In genomic region chr15:90650117-90650955, GRCh38 we compare ENCODE assay signal across 1 cellular context.
TF ChIP-seq lines count a peak whose summit lies in the region.

No MANE protein-coding gene starts in this region.

TF ChIP-seq in K562, 482 proteins besides CTCF, POLR2A, EP300 and RAD21 (continued from another document):
- TF ChIP-seq, protein P1, sequence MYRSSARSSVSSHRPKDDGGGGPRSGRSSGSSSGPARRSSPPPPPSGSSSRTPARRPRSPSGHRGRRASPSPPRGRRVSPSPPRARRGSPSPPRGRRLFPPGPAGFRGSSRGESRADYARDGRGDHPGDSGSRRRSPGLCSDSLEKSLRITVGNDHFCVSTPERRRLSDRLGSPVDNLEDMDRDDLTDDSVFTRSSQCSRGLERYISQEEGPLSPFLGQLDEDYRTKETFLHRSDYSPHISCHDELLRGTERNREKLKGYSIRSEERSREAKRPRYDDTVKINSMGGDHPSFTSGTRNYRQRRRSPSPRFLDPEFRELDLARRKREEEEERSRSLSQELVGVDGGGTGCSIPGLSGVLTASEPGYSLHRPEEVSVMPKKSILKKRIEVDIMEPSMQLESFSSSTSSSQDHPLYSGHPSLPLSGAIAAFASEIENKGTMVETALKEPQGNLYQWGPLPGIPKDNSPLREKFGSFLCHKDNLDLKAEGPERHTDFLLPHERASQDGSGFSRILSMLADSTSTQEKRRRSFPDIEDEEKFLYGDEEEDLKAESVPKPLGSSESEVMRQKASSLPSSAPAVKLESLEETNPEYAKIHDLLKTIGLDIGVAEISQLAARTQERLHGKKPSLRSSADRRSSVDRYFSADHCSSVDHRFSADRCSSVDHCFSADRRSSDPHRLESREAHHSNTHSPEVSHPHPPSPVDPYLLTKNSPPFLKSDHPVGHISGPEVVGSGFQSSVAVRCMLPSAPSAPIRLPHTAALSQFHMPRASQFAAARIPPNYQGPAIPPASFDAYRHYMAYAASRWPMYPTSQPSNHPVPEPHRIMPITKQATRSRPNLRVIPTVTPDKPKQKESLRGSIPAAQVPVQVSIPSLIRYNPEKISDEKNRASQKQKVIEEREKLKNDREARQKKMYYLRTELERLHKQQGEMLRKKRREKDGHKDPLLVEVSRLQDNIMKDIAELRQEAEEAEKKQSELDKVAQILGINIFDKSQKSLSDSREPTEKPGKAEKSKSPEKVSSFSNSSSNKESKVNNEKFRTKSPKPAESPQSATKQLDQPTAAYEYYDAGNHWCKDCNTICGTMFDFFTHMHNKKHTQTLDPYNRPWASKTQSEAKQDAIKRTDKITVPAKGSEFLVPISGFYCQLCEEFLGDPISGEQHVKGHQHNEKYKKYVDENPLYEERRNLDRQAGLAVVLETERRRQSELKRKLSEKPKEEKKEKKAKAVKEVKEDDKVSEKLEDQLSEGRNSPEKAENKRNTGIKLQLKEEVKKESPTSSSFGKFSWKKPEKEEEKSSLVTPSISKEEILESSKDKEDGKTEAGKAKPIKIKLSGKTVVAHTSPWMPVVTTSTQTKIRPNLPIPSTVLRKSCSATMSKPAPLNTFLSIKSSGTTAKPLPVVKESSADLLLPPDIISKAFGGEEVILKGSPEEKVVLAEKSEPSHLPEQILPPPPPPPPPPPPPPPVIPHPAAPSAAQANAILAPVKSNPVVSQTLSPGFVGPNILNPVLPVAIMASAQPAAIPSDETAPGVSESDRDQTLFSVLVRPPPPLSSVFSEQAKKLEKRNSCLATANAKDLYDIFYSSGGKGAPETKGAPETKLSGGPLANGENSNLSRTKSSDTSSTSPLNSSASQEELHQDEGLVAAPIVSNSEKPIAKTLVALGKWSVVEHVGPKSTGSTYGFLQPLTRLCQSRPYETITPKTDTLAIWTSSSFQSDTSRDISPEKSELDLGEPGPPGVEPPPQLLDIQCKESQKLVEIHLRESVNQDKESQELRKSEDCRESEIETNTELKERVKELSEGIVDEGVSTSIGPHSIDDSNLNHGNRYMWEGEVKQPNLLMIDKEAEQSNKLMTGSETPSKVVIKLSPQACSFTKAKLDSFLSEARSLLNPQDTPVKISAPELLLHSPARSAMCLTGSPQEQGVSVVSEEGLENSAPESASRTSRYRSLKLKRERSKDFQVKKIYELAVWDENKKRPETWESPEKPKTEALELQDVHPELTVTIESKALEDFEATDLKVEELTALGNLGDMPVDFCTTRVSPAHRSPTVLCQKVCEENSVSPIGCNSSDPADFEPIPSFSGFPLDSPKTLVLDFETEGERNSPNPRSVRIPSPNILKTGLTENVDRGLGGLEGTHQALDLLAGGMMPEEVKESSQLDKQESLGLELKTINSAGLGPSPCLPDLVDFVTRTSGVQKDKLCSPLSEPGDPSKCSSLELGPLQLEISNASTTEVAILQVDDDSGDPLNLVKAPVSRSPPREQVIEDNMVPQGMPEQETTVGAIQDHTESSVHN (IDR thresholded peaks at IDR 0.05; ENCODE audit: borderline replicate concordance in 1 of 2, low read depth in 1 of 2): 0 out of 4 replicates have a peak, but pooled peaks of 1 of the 2 experiments have one; percentile 18
- peak; percentile 18; the same call in 1 of the 2 replicates for TF ChIP-seq SPI1 (IDR thresholded peaks at IDR 0.05; ENCODE audit: borderline replicate concordance, low read depth, low read length)
- TF ChIP-seq C11orf30 (IDR thresholded peaks at IDR 0.05; ENCODE audit: low read depth): peak; percentile 94
- peak; percentile 82 for TF ChIP-seq BRD9 (IDR thresholded peaks at IDR 0.05; ENCODE audit: low read depth, partially characterized antibody)
- TF ChIP-seq ELF4 (CRISPR knock-in tag; IDR thresholded peaks at IDR 0.05): peak; percentile 8; the same call in 1 of the 2 replicates
- 0 out of 2 replicates have a peak, but pooled peaks have one; percentile 59 for TF ChIP-seq RHOXF2B (CRISPR knock-in tag; conservative IDR thresholded peaks at IDR 0.05)
- peak; percentile 70; the same call in 1 of the 2 replicates for TF ChIP-seq ZNF311 (CRISPR knock-in tag; IDR thresholded peaks at IDR 0.05)
- TF ChIP-seq, protein P2, sequence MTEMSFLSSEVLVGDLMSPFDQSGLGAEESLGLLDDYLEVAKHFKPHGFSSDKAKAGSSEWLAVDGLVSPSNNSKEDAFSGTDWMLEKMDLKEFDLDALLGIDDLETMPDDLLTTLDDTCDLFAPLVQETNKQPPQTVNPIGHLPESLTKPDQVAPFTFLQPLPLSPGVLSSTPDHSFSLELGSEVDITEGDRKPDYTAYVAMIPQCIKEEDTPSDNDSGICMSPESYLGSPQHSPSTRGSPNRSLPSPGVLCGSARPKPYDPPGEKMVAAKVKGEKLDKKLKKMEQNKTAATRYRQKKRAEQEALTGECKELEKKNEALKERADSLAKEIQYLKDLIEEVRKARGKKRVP (CRISPR knock-in tag; IDR thresholded peaks at IDR 0.05): 0 out of 2 replicates have a peak, but pooled peaks have one; percentile 46
- no peak for TF ChIP-seq XRCC5 (IDR thresholded peaks at IDR 0.05; ENCODE audit: low read depth, low read length)
- TF ChIP-seq, protein P3, sequence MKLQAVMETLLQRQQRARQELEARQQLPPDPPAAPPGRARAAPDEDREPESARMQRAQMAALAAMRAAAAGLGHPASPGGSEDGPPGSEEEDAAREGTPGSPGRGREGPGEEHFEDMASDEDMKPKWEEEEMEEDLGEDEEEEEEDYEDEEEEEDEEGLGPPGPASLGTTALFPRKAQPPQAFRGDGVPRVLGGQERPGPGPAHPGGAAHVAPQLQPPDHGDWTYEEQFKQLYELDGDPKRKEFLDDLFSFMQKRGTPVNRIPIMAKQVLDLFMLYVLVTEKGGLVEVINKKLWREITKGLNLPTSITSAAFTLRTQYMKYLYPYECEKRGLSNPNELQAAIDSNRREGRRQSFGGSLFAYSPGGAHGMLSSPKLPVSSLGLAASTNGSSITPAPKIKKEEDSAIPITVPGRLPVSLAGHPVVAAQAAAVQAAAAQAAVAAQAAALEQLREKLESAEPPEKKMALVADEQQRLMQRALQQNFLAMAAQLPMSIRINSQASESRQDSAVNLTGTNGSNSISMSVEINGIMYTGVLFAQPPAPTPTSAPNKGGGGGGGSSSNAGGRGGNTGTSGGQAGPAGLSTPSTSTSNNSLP (IDR thresholded peaks at IDR 0.05; ENCODE audit: borderline replicate concordance, low read depth, low read length): peak; percentile 28; the same call in 1 of the 2 replicates
- TF ChIP-seq RFX7 (CRISPR knock-in tag; IDR thresholded peaks at IDR 0.05): 0 out of 2 replicates have a peak, but pooled peaks have one; percentile 74
- peak; percentile 80 for TF ChIP-seq EHMT2 (IDR thresholded peaks at IDR 0.05)
- TF ChIP-seq NR2C2 (CRISPR knock-in tag; IDR thresholded peaks at IDR 0.05): no peak
- peak; percentile 69 for TF ChIP-seq NR2C2 (tag; IDR thresholded peaks at IDR 0.05)
- TF ChIP-seq CBFA2T2 (conservative IDR thresholded peaks at IDR 0.05): peak; percentile 35; the same call in 1 of the 2 replicates
- peak; percentile 84 for TF ChIP-seq DPF2 (IDR thresholded peaks at IDR 0.05)
- TF ChIP-seq, protein P4, sequence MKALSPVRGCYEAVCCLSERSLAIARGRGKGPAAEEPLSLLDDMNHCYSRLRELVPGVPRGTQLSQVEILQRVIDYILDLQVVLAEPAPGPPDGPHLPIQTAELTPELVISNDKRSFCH (CRISPR knock-in tag; IDR thresholded peaks at IDR 0.05): no peak
- TF ChIP-seq, protein P4 (tag; IDR thresholded peaks at IDR 0.05): peak; percentile 94; the same call in 1 of the 2 replicates
- TF ChIP-seq ZNF197 (CRISPR knock-in tag; IDR thresholded peaks at IDR 0.05; ENCODE audit: low read depth): peak; percentile 20; the same call in 1 of the 2 replicates
- TF ChIP-seq CBX3 (IDR thresholded peaks at IDR 0.05; ENCODE audit: borderline replicate concordance in 1 of 2, low read length in 2 of 2): peak in 1 of 2 experiments; percentile 22; a peak in 1 of 3 replicates
- peak; percentile 43; the same call in 1 of the 2 replicates for TF ChIP-seq SMARCA4 (IDR thresholded peaks at IDR 0.05)
- peak; percentile 87 for TF ChIP-seq BACH1 (tag; IDR thresholded peaks at IDR 0.05)
- TF ChIP-seq NBN (IDR thresholded peaks at IDR 0.05; ENCODE audit: low read depth): peak; percentile 22; the same call in 1 of the 2 replicates
- TF ChIP-seq, protein P5, sequence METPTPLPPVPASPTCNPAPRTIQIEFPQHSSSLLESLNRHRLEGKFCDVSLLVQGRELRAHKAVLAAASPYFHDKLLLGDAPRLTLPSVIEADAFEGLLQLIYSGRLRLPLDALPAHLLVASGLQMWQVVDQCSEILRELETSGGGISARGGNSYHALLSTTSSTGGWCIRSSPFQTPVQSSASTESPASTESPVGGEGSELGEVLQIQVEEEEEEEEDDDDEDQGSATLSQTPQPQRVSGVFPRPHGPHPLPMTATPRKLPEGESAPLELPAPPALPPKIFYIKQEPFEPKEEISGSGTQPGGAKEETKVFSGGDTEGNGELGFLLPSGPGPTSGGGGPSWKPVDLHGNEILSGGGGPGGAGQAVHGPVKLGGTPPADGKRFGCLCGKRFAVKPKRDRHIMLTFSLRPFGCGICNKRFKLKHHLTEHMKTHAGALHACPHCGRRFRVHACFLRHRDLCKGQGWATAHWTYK (CRISPR knock-in tag; IDR thresholded peaks at IDR 0.05): peak; percentile 86
- peak; percentile 61 for TF ChIP-seq GABPA (tag; conservative IDR thresholded peaks at IDR 0.05; ENCODE audit: low read depth)
- TF ChIP-seq HDAC3 (IDR thresholded peaks at IDR 0.05; ENCODE audit: borderline replicate concordance, partially characterized antibody): peak; percentile 42
- peak; percentile 41; the same call in 1 of the 2 replicates for TF ChIP-seq SUPT5H (IDR thresholded peaks at IDR 0.05)
